Comparison of ENCODE assay signal across 27 cellular contexts in genomic region chr13:86476656-86477055, GRCh38.
"Had no signal": no experiment of that assay in that cellular context is flagged by ENCODE, and none has a peak within 500 bp of the region (broad histone marks: within the 10 kb centered on the region; RNA-seq: fewer than 3 reads in every experiment).

No MANE protein-coding gene starts in this region.

- H3K4me1 ChIP-seq: esophagus muscularis mucosa, foreskin keratinocyte, gastroesophageal sphincter, heart right ventricle, left lung, pancreas, right atrium auricular region, sigmoid colon, stomach, thyroid gland, vagina had no signal

- H3K9me3 ChIP-seq: esophagus muscularis mucosa, gastroesophageal sphincter, mucosa of descending colon, neutrophil, pancreas, right atrium auricular region, sigmoid colon, thyroid gland, vagina had no signal

- ATAC-seq: foreskin keratinocyte; gastroesophageal sphincter; heart right ventricle; left cardiac atrium; left lung; mucosa of descending colon; natural killer cell treated with Interleukin-12 subunit alpha and Interleukin-12 subunit beta and Interleukin-15 and Interleukin-18, amount 100 ng/mL, for 72 hours; pancreas; stimulated activated effector memory CD8-positive, alpha-beta T cell treated with anti-CD3 and anti-CD28 coated beads, Interleukin-12 subunit alpha, Interleukin-12 subunit beta, amount 100 ng/mL, for 72 hours had no signal

- H3K36me3 ChIP-seq: esophagus muscularis mucosa, gastroesophageal sphincter, heart right ventricle, left lung, neutrophil, pancreas, right atrium auricular region, sigmoid colon, stomach, thyroid gland, vagina had no signal

- DNase-seq: dermis blood vessel endothelial cell; effector memory CD4-positive, alpha-beta T cell; foreskin keratinocyte; heart right ventricle; hippocampal formation; left cardiac atrium; left lung; mesenchymal stem cell; mucosa of descending colon; naive B cell; pancreas; sigmoid colon; stimulated activated CD4-positive, alpha-beta T cell treated with anti-CD3 and anti-CD28 coated beads, Interleukin-2, amount 100 ng/mL, for 24 hours; stimulated activated CD4-positive, alpha-beta T cell treated with anti-CD3 and anti-CD28 coated beads, Interleukin-4, amount 100 ng/mL, for 24 hours; stimulated activated naive CD4-positive, alpha-beta T cell treated with Interleukin-2 at 50 U/mL for 16 hours; stomach; thyroid gland; trophoblast cell had no signal

- H3K4me3 ChIP-seq: esophagus muscularis mucosa, gastroesophageal sphincter, heart right ventricle, left lung, mucosa of descending colon, pancreas, right atrium auricular region, sigmoid colon, stomach, thyroid gland, vagina had no signal

- H3K27me3 ChIP-seq: esophagus muscularis mucosa, foreskin keratinocyte, gastroesophageal sphincter, heart right ventricle, left lung, neutrophil, pancreas, right atrium auricular region, sigmoid colon, stomach, thyroid gland, vagina had no signal

- H3K27ac ChIP-seq: esophagus muscularis mucosa, foreskin keratinocyte, gastroesophageal sphincter, heart right ventricle, left lung, neutrophil, pancreas, right atrium auricular region, sigmoid colon, stomach, thyroid gland, vagina had no signal

- FAIRE-seq: endothelial cell of umbilical vein, islet of Langerhans, pancreas had no signal
